14 cellular contexts compared by ENCODE assay signal in the genomic region with DNA sequence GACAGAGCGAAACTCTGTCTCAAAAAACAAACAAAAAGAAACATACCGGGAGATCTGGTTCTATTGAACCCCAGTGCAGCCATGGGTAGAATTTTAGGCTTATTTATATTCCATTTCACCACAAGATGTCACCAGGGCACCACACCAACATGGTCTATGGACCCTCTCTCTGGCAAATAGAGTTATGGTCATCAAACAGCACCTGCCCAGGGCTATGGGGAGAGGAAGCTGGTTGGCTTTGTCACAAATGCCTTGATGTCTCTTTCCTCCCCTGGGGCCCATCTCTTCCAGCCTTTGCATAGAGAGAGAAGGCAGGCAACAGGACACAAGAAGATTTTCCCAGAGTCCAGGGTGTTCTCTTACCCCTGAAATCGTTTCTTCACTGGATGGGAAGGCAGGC.
A peak's percentile ranks its signal among the peaks of the same experiment; 100 is the strongest.
DNase-seq lines count a peak whose midpoint lies in the region; ATAC-seq, FAIRE-seq and TF ChIP-seq lines count a peak whose summit lies in the region.
"Had no signal": no experiment of that assay in that cellular context is flagged by ENCODE, and none has a peak within 500 bp of the region (broad histone marks: within the 10 kb centered on the region; RNA-seq: fewer than 3 reads in every experiment).

No MANE protein-coding gene starts in this region.

- POLR2A ChIA-PET in HepG2 (lab: Yijun Ruan, JAX), result interaction anchor here (0.6 kb wide), 1 partner anchor 35 kb away, joined by 3 read pairs; no protein-coding TSS in a partner anchor

- H3K9me3 ChIP-seq in HepG2 (ENCODE audit: low read length) (no peaks in the 10 kb centered on the region), tibial nerve (no peaks in the 10 kb centered on the region)
- H3K9me3 ChIP-seq: gastroesophageal sphincter had no signal

- peak; percentile 98 for ATAC-seq in HepG2
- ATAC-seq: gastroesophageal sphincter had no signal

- no peak overlapping the region for H3K27ac ChIP-seq in HepG2 (ENCODE audit: extremely low read length, insufficient read depth, low read length)
- H3K27ac ChIP-seq in tibial nerve, result no peak overlapping the region
- H3K27ac ChIP-seq: gastroesophageal sphincter had no signal

- H3K9ac ChIP-seq in HepG2 (ENCODE audit: insufficient read depth, low read depth, low read length), result no peak overlapping the region

- no peak overlapping the region for H3K4me2 ChIP-seq in HepG2 (ENCODE audit: low read depth, low read length)

- H3K4me3 ChIP-seq in HepG2 (replicated peaks in 1 of 3; ENCODE audit: insufficient read depth in 1 of 3, low read depth in 2 of 3, low read length in 3 of 3) (no peak overlapping the region), tibial nerve (no peak overlapping the region)
- H3K4me3 ChIP-seq: gastroesophageal sphincter had no signal

- no TSS peak for BruUV-seq in HepG2 (replicated peaks; lab: Mats Ljungman, UMichigan)

- TF ChIP-seq EP300 in Ishikawa (IDR thresholded peaks at IDR 0.05; ENCODE audit: borderline replicate concordance) (no peak), HepG2 (IDR thresholded peaks at IDR 0.05; ENCODE audit: low read depth in 2 of 2, low read length in 2 of 2) (no peak), HepG2 (CRISPR knock-in tag; IDR thresholded peaks at IDR 0.05; ENCODE audit: borderline replicate concordance) (no peak), tibial nerve (IDR thresholded peaks at IDR 0.05) (no peak)

- H3K36me3 ChIP-seq in HepG2 (replicated peaks in 1 of 2; ENCODE audit: control insufficient read depth in 1 of 2, insufficient read depth in 2 of 2, low read length in 2 of 2) (no peaks in the 10 kb centered on the region), tibial nerve (no peaks in the 10 kb centered on the region)
- H3K36me3 ChIP-seq: gastroesophageal sphincter had no signal

- no peaks in the 10 kb centered on the region for H4K20me1 ChIP-seq in HepG2 (ENCODE audit: insufficient read depth, low read length)

- peak; percentile 89 for FAIRE-seq in HepG2 (lab: Jason Lieb, UNC)
- FAIRE-seq: GM18507, H54, small intestine had no signal

- 53% methylated on average over 3 of the region's 3 CpGs for WGBS in HepG2 (ENCODE audit: low lambda C conversion rate)
- 77% methylated on average over 3 of the region's 3 CpGs for WGBS in tibial nerve, 2 donors

- DNase-seq in COR-L47 (lab: John Stamatoyannopoulos, UW) (peak; percentile 31), SK-MEL-5 (ENCODE audit: low read depth, low spot score) (peak; percentile 36), HepG2 (ENCODE audit: low spot score) (peak; percentile 74), T-helper 9 cell (no peak), tibial nerve (ENCODE audit: low spot score in 2 of 2) (no peak), cerebellar nuclear complex (lab: John Stamatoyannopoulos, UW) (no peak)
- no peak for DNase-seq in activated T-cell treated with anti-CD3 and anti-CD28 coated beads, Interleukin-2, amount 50 U/mL, for 1 hour
- DNase-seq: activated effector memory CD4-positive, alpha-beta T cell treated with Interleukin-2 at 50 U/mL for 16 hours; NCI-H2029; small intestine had no signal

- peaks cover 30% of the 10 kb centered on the region for H3K4me1 ChIP-seq in HepG2 (ENCODE audit: insufficient read depth, low read length)
- peaks cover 0 to 14% (median 0%) of the 10 kb centered on the region in 4 donors for H3K4me1 ChIP-seq in tibial nerve
- H3K4me1 ChIP-seq: gastroesophageal sphincter had no signal

- no peaks in the 10 kb centered on the region for H3K27me3 ChIP-seq in HepG2 (ENCODE audit: control insufficient read depth in 1 of 2, insufficient read depth in 2 of 2, low read length in 2 of 2)
- H3K27me3 ChIP-seq in tibial nerve, result no peaks in the 10 kb centered on the region
- H3K27me3 ChIP-seq: gastroesophageal sphincter had no signal

- in situ Hi-C loops in SK-MEL-5 (cut with HindIII; ENCODE audit: low pct_unique_long_range_greater_than_20kb, low sequenced_read_pairs), result no loop called here
- in situ Hi-C loops in HepG2 (cut with HindIII; ENCODE audit: extremely low pct_ligation_motif_present, low pct_unique_long_range_greater_than_20kb), result loop anchor here (25.0 kb wide), 2 partner anchors 809 to 1384 kb away; partner anchors contain the start of gene MAF

- TF ChIP-seq RAD21 in Ishikawa (IDR thresholded peaks at IDR 0.05; ENCODE audit: low read depth) (peak; percentile 23; the same call in 1 of the 2 replicates), HepG2 (CRISPR knock-in tag; IDR thresholded peaks at IDR 0.05) (peak; percentile 86)

- intact Hi-C loops in HepG2 (cut with micrococcal nuclease; ENCODE audit: unreplicated experiment), result loop anchor here (1.0 to 5.0 kb wide), 5 partner anchors 105 to 1034 kb away; no protein-coding TSS in a partner anchor

- TF ChIP-seq POLR2A in HepG2 (IDR thresholded peaks at IDR 0.05; ENCODE audit: insufficient read depth in 1 of 2, low read depth in 2 of 2, low read length in 2 of 2) (no peak), tibial nerve (IDR thresholded peaks at IDR 0.05) (no peak)

- CTCF ChIA-PET in HepG2 (lab: Yijun Ruan, JAX; ENCODE audit: low intra/inter-chr PET ratio, low total read pairs), result interaction anchor here (1.2 to 2.3 kb wide), 3 partner anchors 210 to 543 kb away, joined by 4 to 11 read pairs (median 4); no protein-coding TSS in a partner anchor

- H2AFZ ChIP-seq in HepG2 (ENCODE audit: low read length), result no peak overlapping the region

- no peaks in the 10 kb centered on the region for H3K79me2 ChIP-seq in HepG2 (ENCODE audit: insufficient read depth, low read length)

- TF ChIP-seq CTCF in HepG2 (CRISPR knock-in tag; IDR thresholded peaks at IDR 0.05) (peak; percentile 87), tibial nerve (IDR thresholded peaks at IDR 0.05) (no peak)

TF ChIP-seq in Ishikawa, 13 proteins besides CTCF, POLR2A, EP300 and RAD21:
- TF ChIP-seq, protein P1, sequence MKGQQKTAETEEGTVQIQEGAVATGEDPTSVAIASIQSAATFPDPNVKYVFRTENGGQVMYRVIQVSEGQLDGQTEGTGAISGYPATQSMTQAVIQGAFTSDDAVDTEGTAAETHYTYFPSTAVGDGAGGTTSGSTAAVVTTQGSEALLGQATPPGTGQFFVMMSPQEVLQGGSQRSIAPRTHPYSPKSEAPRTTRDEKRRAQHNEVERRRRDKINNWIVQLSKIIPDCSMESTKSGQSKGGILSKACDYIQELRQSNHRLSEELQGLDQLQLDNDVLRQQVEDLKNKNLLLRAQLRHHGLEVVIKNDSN (IDR thresholded peaks at IDR 0.05), result no peak
- no peak for TF ChIP-seq CEBPB (IDR thresholded peaks at IDR 0.05)
TF ChIP-seq in Ishikawa: peak in this region for 0.

TF ChIP-seq in HepG2, 621 proteins besides CTCF, POLR2A, EP300 and RAD21 (continues in another document):
- TF ChIP-seq DPF2 (CRISPR knock-in tag; IDR thresholded peaks at IDR 0.05; ENCODE audit: borderline replicate concordance, low read depth), result no peak
- TF ChIP-seq, protein P2, sequence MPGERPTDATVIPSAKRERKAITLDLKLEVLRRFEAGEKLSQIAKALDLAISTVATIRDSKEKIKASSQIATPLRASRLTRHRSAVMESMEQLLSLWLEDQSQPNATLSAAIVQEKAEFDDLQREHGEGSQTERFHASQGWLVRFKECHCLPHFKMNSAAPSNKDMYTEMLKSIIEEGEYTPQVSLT (CRISPR knock-in tag; IDR thresholded peaks at IDR 0.05; ENCODE audit: borderline replicate concordance, low read depth), result no peak
- TF ChIP-seq HINFP (CRISPR knock-in tag; IDR thresholded peaks at IDR 0.05; ENCODE audit: low read depth), result 0 out of 2 replicates have a peak, but pooled peaks have one; percentile 60
- no peak for TF ChIP-seq NFATC3 (CRISPR knock-in tag; IDR thresholded peaks at IDR 0.05)
- no peak for TF ChIP-seq ZNF20 (CRISPR knock-in tag; IDR thresholded peaks at IDR 0.05)
- no peak for TF ChIP-seq ZKSCAN1 (IDR thresholded peaks at IDR 0.05; ENCODE audit: low read length)
- TF ChIP-seq MTF1 (CRISPR knock-in tag; IDR thresholded peaks at IDR 0.05), result no peak
- peak; percentile 65 for TF ChIP-seq HNF4A (CRISPR knock-in tag; IDR thresholded peaks at IDR 0.05)
- 0 out of 2 replicates have a peak, but pooled peaks have one; percentile 29 for TF ChIP-seq HOXA3 (CRISPR knock-in tag; IDR thresholded peaks at IDR 0.05)
- no peak for TF ChIP-seq NR1H2 (CRISPR knock-in tag; IDR thresholded peaks at IDR 0.05; ENCODE audit: borderline replicate concordance, low read depth)
- TF ChIP-seq PBX3 (CRISPR knock-in tag; IDR thresholded peaks at IDR 0.05; ENCODE audit: borderline replicate concordance), result no peak
- TF ChIP-seq ZNF501 (CRISPR knock-in tag; IDR thresholded peaks at IDR 0.05), result peak; percentile 47; the same call in 1 of the 2 replicates
- TF ChIP-seq ADNP (CRISPR knock-in tag; IDR thresholded peaks at IDR 0.05), result no peak; the same call in 1 of the 2 replicates
- TF ChIP-seq YEATS4 (CRISPR knock-in tag; IDR thresholded peaks at IDR 0.05; ENCODE audit: borderline replicate concordance), result no peak
- TF ChIP-seq ZNF792 (CRISPR knock-in tag; IDR thresholded peaks at IDR 0.05), result no peak

Comparison
In these comparisons a context has a peak if more than half of its experiments do, and no peak if none do; other contexts are left out.
1. DNase-seq: peak in COR-L47 (single experiment), SK-MEL-5 (single experiment) and HepG2 (single experiment); none in activated T-cell treated with anti-CD3 and anti-CD28 coated beads, Interleukin-2, amount 50 U/mL, for 1 hour (single experiment), T-helper 9 cell (single experiment), tibial nerve (0 of 2) and cerebellar nuclear complex (0 of 2).